Comparison of ENCODE assay signal across 2 cellular contexts in genomic region chr14:76412501-76412900, GRCh38.
TF ChIP-seq lines count a peak whose summit lies in the region.

No MANE protein-coding gene starts in this region.

TF ChIP-seq in GM23338, 12 proteins besides CTCF, POLR2A, EP300 and RAD21:
- no peak for TF ChIP-seq EZH2phosphoT487 (IDR thresholded peaks at IDR 0.05; ENCODE audit: unreplicated experiment)
- no peak for TF ChIP-seq EZH2 (IDR thresholded peaks at IDR 0.05; ENCODE audit: low read depth, unreplicated experiment)
- TF ChIP-seq, protein P1, sequence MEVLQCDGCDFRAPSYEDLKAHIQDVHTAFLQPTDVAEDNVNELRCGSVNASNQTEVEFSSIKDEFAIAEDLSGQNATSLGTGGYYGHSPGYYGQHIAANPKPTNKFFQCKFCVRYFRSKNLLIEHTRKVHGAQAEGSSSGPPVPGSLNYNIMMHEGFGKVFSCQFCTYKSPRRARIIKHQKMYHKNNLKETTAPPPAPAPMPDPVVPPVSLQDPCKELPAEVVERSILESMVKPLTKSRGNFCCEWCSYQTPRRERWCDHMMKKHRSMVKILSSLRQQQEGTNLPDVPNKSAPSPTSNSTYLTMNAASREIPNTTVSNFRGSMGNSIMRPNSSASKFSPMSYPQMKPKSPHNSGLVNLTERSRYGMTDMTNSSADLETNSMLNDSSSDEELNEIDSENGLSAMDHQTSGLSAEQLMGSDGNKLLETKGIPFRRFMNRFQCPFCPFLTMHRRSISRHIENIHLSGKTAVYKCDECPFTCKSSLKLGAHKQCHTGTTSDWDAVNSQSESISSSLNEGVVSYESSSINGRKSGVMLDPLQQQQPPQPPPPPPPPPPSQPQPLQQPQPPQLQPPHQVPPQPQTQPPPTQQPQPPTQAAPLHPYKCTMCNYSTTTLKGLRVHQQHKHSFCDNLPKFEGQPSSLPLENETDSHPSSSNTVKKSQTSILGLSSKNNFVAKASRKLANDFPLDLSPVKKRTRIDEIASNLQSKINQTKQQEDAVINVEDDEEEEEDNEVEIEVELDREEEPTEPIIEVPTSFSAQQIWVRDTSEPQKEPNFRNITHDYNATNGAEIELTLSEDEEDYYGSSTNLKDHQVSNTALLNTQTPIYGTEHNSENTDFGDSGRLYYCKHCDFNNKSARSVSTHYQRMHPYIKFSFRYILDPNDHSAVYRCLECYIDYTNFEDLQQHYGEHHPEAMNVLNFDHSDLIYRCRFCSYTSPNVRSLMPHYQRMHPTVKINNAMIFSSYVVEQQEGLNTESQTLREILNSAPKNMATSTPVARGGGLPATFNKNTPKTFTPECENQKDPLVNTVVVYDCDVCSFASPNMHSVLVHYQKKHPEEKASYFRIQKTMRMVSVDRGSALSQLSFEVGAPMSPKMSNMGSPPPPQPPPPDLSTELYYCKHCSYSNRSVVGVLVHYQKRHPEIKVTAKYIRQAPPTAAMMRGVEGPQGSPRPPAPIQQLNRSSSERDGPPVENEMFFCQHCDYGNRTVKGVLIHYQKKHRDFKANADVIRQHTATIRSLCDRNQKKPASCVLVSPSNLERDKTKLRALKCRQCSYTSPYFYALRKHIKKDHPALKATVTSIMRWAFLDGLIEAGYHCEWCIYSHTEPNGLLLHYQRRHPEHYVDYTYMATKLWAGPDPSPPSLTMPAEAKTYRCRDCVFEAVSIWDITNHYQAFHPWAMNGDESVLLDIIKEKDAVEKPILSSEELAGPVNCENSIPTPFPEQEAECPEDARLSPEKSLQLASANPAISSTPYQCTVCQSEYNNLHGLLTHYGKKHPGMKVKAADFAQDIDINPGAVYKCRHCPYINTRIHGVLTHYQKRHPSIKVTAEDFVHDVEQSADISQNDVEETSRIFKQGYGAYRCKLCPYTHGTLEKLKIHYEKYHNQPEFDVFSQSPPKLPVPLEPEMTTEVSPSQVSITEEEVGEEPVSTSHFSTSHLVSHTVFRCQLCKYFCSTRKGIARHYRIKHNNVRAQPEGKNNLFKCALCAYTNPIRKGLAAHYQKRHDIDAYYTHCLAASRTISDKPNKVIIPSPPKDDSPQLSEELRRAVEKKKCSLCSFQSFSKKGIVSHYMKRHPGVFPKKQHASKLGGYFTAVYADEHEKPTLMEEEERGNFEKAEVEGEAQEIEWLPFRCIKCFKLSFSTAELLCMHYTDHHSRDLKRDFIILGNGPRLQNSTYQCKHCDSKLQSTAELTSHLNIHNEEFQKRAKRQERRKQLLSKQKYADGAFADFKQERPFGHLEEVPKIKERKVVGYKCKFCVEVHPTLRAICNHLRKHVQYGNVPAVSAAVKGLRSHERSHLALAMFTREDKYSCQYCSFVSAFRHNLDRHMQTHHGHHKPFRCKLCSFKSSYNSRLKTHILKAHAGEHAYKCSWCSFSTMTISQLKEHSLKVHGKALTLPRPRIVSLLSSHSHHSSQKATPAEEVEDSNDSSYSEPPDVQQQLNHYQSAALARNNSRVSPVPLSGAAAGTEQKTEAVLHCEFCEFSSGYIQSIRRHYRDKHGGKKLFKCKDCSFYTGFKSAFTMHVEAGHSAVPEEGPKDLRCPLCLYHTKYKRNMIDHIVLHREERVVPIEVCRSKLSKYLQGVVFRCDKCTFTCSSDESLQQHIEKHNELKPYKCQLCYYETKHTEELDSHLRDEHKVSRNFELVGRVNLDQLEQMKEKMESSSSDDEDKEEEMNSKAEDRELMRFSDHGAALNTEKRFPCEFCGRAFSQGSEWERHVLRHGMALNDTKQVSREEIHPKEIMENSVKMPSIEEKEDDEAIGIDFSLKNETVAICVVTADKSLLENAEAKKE (CRISPR knock-in tag; IDR thresholded peaks at IDR 0.05) = no peak
- no peak for TF ChIP-seq NANOG (IDR thresholded peaks at IDR 0.05; ENCODE audit: borderline replicate concordance)
- TF ChIP-seq, protein P2, sequence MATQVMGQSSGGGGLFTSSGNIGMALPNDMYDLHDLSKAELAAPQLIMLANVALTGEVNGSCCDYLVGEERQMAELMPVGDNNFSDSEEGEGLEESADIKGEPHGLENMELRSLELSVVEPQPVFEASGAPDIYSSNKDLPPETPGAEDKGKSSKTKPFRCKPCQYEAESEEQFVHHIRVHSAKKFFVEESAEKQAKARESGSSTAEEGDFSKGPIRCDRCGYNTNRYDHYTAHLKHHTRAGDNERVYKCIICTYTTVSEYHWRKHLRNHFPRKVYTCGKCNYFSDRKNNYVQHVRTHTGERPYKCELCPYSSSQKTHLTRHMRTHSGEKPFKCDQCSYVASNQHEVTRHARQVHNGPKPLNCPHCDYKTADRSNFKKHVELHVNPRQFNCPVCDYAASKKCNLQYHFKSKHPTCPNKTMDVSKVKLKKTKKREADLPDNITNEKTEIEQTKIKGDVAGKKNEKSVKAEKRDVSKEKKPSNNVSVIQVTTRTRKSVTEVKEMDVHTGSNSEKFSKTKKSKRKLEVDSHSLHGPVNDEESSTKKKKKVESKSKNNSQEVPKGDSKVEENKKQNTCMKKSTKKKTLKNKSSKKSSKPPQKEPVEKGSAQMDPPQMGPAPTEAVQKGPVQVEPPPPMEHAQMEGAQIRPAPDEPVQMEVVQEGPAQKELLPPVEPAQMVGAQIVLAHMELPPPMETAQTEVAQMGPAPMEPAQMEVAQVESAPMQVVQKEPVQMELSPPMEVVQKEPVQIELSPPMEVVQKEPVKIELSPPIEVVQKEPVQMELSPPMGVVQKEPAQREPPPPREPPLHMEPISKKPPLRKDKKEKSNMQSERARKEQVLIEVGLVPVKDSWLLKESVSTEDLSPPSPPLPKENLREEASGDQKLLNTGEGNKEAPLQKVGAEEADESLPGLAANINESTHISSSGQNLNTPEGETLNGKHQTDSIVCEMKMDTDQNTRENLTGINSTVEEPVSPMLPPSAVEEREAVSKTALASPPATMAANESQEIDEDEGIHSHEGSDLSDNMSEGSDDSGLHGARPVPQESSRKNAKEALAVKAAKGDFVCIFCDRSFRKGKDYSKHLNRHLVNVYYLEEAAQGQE (IDR thresholded peaks at IDR 0.05; ENCODE audit: unreplicated experiment) = no peak
- TF ChIP-seq ZNF114 (CRISPR knock-in tag; IDR thresholded peaks at IDR 0.05) = no peak
- TF ChIP-seq, protein P3, sequence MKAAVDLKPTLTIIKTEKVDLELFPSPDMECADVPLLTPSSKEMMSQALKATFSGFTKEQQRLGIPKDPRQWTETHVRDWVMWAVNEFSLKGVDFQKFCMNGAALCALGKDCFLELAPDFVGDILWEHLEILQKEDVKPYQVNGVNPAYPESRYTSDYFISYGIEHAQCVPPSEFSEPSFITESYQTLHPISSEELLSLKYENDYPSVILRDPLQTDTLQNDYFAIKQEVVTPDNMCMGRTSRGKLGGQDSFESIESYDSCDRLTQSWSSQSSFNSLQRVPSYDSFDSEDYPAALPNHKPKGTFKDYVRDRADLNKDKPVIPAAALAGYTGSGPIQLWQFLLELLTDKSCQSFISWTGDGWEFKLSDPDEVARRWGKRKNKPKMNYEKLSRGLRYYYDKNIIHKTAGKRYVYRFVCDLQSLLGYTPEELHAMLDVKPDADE (IDR thresholded peaks at IDR 0.05) = no peak

TF ChIP-seq in H1, 55 proteins besides CTCF, POLR2A, EP300 and RAD21:
- TF ChIP-seq PHF8 (conservative IDR thresholded peaks at IDR 0.05; ENCODE audit: low read depth, low read length) (no peak), RFX5 (IDR thresholded peaks at IDR 0.05; ENCODE audit: borderline replicate concordance, low read depth, low read length) (no peak), MAFK (IDR thresholded peaks at IDR 0.05; ENCODE audit: low read depth, low read length) (no peak), SUZ12 (IDR thresholded peaks at IDR 0.05; ENCODE audit: low read length) (no peak), EZH2 (IDR thresholded peaks at IDR 0.05; ENCODE audit: low read depth, low read length, severe bottlenecking) (no peak), CTBP2 (IDR thresholded peaks at IDR 0.05; ENCODE audit: borderline replicate concordance, insufficient read depth, insufficient read length, low read length) (no peak), TEAD4 (IDR thresholded peaks at IDR 0.05; ENCODE audit: low read depth, low read length) (no peak), SP4 (IDR thresholded peaks at IDR 0.05; ENCODE audit: low read length) (no peak), EGR1 (IDR thresholded peaks at IDR 0.05; ENCODE audit: borderline replicate concordance, low read depth, low read length) (no peak)
- TF ChIP-seq, protein P4, sequence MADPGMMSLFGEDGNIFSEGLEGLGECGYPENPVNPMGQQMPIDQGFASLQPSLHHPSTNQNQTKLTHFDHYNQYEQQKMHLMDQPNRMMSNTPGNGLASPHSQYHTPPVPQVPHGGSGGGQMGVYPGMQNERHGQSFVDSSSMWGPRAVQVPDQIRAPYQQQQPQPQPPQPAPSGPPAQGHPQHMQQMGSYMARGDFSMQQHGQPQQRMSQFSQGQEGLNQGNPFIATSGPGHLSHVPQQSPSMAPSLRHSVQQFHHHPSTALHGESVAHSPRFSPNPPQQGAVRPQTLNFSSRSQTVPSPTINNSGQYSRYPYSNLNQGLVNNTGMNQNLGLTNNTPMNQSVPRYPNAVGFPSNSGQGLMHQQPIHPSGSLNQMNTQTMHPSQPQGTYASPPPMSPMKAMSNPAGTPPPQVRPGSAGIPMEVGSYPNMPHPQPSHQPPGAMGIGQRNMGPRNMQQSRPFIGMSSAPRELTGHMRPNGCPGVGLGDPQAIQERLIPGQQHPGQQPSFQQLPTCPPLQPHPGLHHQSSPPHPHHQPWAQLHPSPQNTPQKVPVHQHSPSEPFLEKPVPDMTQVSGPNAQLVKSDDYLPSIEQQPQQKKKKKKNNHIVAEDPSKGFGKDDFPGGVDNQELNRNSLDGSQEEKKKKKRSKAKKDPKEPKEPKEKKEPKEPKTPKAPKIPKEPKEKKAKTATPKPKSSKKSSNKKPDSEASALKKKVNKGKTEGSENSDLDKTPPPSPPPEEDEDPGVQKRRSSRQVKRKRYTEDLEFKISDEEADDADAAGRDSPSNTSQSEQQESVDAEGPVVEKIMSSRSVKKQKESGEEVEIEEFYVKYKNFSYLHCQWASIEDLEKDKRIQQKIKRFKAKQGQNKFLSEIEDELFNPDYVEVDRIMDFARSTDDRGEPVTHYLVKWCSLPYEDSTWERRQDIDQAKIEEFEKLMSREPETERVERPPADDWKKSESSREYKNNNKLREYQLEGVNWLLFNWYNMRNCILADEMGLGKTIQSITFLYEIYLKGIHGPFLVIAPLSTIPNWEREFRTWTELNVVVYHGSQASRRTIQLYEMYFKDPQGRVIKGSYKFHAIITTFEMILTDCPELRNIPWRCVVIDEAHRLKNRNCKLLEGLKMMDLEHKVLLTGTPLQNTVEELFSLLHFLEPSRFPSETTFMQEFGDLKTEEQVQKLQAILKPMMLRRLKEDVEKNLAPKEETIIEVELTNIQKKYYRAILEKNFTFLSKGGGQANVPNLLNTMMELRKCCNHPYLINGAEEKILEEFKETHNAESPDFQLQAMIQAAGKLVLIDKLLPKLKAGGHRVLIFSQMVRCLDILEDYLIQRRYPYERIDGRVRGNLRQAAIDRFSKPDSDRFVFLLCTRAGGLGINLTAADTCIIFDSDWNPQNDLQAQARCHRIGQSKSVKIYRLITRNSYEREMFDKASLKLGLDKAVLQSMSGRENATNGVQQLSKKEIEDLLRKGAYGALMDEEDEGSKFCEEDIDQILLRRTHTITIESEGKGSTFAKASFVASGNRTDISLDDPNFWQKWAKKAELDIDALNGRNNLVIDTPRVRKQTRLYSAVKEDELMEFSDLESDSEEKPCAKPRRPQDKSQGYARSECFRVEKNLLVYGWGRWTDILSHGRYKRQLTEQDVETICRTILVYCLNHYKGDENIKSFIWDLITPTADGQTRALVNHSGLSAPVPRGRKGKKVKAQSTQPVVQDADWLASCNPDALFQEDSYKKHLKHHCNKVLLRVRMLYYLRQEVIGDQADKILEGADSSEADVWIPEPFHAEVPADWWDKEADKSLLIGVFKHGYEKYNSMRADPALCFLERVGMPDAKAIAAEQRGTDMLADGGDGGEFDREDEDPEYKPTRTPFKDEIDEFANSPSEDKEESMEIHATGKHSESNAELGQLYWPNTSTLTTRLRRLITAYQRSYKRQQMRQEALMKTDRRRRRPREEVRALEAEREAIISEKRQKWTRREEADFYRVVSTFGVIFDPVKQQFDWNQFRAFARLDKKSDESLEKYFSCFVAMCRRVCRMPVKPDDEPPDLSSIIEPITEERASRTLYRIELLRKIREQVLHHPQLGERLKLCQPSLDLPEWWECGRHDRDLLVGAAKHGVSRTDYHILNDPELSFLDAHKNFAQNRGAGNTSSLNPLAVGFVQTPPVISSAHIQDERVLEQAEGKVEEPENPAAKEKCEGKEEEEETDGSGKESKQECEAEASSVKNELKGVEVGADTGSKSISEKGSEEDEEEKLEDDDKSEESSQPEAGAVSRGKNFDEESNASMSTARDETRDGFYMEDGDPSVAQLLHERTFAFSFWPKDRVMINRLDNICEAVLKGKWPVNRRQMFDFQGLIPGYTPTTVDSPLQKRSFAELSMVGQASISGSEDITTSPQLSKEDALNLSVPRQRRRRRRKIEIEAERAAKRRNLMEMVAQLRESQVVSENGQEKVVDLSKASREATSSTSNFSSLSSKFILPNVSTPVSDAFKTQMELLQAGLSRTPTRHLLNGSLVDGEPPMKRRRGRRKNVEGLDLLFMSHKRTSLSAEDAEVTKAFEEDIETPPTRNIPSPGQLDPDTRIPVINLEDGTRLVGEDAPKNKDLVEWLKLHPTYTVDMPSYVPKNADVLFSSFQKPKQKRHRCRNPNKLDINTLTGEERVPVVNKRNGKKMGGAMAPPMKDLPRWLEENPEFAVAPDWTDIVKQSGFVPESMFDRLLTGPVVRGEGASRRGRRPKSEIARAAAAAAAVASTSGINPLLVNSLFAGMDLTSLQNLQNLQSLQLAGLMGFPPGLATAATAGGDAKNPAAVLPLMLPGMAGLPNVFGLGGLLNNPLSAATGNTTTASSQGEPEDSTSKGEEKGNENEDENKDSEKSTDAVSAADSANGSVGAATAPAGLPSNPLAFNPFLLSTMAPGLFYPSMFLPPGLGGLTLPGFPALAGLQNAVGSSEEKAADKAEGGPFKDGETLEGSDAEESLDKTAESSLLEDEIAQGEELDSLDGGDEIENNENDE (IDR thresholded peaks at IDR 0.05; ENCODE audit: insufficient replicate concordance, low read length) = no peak
- TF ChIP-seq, protein P5, sequence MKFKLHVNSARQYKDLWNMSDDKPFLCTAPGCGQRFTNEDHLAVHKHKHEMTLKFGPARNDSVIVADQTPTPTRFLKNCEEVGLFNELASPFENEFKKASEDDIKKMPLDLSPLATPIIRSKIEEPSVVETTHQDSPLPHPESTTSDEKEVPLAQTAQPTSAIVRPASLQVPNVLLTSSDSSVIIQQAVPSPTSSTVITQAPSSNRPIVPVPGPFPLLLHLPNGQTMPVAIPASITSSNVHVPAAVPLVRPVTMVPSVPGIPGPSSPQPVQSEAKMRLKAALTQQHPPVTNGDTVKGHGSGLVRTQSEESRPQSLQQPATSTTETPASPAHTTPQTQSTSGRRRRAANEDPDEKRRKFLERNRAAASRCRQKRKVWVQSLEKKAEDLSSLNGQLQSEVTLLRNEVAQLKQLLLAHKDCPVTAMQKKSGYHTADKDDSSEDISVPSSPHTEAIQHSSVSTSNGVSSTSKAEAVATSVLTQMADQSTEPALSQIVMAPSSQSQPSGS (IDR thresholded peaks at IDR 0.05; ENCODE audit: low read length) = no peak
